ENCODE assay signal across 27 cellular contexts in the genomic region with DNA sequence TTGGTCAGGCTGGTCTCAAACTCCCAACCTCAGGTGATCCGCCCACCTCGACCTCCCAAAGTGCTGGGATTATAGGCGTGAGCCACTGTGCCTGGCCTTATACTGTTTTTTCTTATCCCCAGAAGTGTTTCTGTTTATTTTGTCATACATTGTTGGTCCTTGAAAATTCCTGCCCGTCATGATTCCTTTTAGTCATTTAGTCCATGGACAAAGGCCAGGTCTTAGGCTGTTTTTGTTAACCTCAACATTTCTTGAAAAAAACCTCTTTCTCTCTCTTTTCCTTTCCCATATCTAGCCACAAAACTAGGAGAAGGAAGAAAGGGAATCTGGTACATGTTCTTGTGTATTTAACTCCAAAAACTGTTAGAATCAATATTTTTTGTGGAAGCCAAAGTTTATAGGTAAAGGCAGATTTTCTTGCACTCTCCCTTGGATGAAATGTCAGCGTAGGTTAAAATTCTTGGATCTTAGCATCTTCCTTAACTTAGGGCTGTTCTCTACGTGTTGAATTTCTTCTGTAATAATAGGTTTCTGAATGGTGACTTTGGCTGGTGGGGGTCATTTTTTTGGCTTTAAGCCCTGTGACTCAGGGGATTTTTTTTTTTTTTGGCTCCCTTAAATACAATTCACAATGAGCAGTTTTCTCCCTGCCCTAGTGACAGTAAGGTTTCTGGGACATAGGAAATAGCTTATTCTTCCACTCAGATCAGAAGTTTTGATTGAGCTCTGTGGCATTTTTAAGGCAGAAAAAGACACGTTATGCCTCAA.
DNase-seq lines count a peak whose midpoint lies in the region; ATAC-seq and TF ChIP-seq lines count a peak whose summit lies in the region.
"Had no signal": no experiment of that assay in that cellular context is flagged by ENCODE, and none has a peak within 500 bp of the region (broad histone marks: within the 10 kb centered on the region; RNA-seq: fewer than 3 reads in every experiment).

No MANE protein-coding gene starts in this region.

- H2AFZ ChIP-seq in GM23248, result no peak overlapping the region
- H2AFZ ChIP-seq: GM23338 had no signal

- H3K36me3 ChIP-seq in GM23248 (ENCODE audit: low read depth), result no peaks in the 10 kb centered on the region
- no peaks in the 10 kb centered on the region for H3K36me3 ChIP-seq in adipocyte (ENCODE audit: control insufficient read depth, insufficient read depth, low read length, severe bottlenecking)
- H3K36me3 ChIP-seq in thoracic aorta, result no peaks in the 10 kb centered on the region
- H3K36me3 ChIP-seq: colonic mucosa, heart left ventricle, neutrophil, Peyer's patch, prostate gland, transverse colon had no signal

- H3K4me2 ChIP-seq in GM23248 (ENCODE audit: unreplicated experiment), result no peak overlapping the region
- H3K4me2 ChIP-seq: GM23338 had no signal

- H3K9ac ChIP-seq in GM23248 (no peak overlapping the region), adipocyte (ENCODE audit: low read length) (no peak overlapping the region)

- DNase-seq in GM23248, result peak; percentile 10
- DNase-seq in adipocyte (ENCODE audit: low read depth), result peak; percentile 26
- peak; percentile 4 for DNase-seq in fibroblast of peridontal ligament (ENCODE audit: extremely low read depth)
- no peak for DNase-seq in thoracic aorta (ENCODE audit: low spot score)
- no peak for DNase-seq in NCI-H524 (lab: John Stamatoyannopoulos, UW)
- DNase-seq in amygdala (lab: John Stamatoyannopoulos, UW), result no peak
- DNase-seq: activated CD4-positive, alpha-beta memory T cell treated with anti-CD3 and anti-CD28 coated beads, Interleukin-2, amount 10 ng/mL, durations not matched to agents 7 days and 5 days; activated CD8-positive, alpha-beta memory T cell treated with anti-CD3 and anti-CD28 coated beads, Interleukin-2, amount 50 U/mL, for 4 hours; activated naive CD4-positive, alpha-beta T cell treated with anti-CD3 and anti-CD28 coated beads for 36 hours; colonic mucosa; DND-41; effector CD8-positive, alpha-beta T cell; heart left ventricle; KBM-7; left ventricle myocardium superior; NCI-H1930; Peyer's patch; SHP77 treated with DMSO at 0.1 percent for 48 hours; stimulated activated CD4-positive, alpha-beta T cell treated with anti-CD3 and anti-CD28 coated beads, Interleukin-4, amount 100 ng/mL, for 24 hours; SW 1271; transverse colon had no signal

- H3K27ac ChIP-seq in GM23248, result no peak overlapping the region
- peak overlapping the region in 1 of 2 donors; percentile 37 for H3K27ac ChIP-seq in thoracic aorta
- H3K27ac ChIP-seq: colonic mucosa, epithelial cell of prostate, heart left ventricle, HL-60, neutrophil, Peyer's patch, prostate gland, transverse colon had no signal

- H3K9me3 ChIP-seq in GM23248 (ENCODE audit: low read depth) (no peaks in the 10 kb centered on the region), adipocyte (ENCODE audit: control insufficient read depth, low read length) (no peaks in the 10 kb centered on the region), thoracic aorta (no peaks in the 10 kb centered on the region)
- H3K9me3 ChIP-seq: colonic mucosa, heart left ventricle, neutrophil, Peyer's patch, prostate gland, transverse colon had no signal

- H3F3A ChIP-seq in GM23248 (ENCODE audit: insufficient read depth), result no peaks in the 10 kb centered on the region

- no peaks in the 10 kb centered on the region for H4K20me1 ChIP-seq in GM23248 (ENCODE audit: insufficient read depth)

- H3K4me3 ChIP-seq in GM23248 (no peak overlapping the region), adipocyte (ENCODE audit: low read length) (no peak overlapping the region), thoracic aorta (peak overlapping the region; percentile 28)
- H3K4me3 ChIP-seq: colonic mucosa, GM23338, heart left ventricle, Peyer's patch, prostate gland, transverse colon had no signal

- in situ Hi-C loops in GM23248 (cut with MboI), result no loop called here

- H3K9me2 ChIP-seq in GM23248 (ENCODE audit: insufficient read depth), result no peaks in the 10 kb centered on the region

- TF ChIP-seq CTCF in thoracic aorta (IDR thresholded peaks at IDR 0.05), result no peak

- H3K4me1 ChIP-seq in GM23248 (ENCODE audit: insufficient read depth) (no peaks in the 10 kb centered on the region), adipocyte (ENCODE audit: control insufficient read depth, insufficient read depth, low read length) (peaks cover 10% of the 10 kb centered on the region), thoracic aorta (ENCODE audit: control insufficient read depth in 1 of 2, low read depth in 2 of 2) (peaks cover 14 to 18% of the 10 kb centered on the region in 2 donors)
- H3K4me1 ChIP-seq: colonic mucosa had no signal

- no peaks in the 10 kb centered on the region for H3K79me2 ChIP-seq in GM23248 (ENCODE audit: insufficient read depth)

- WGBS in GM23248 (ENCODE audit: low coverage in 1 of 2, low lambda C conversion rate in 2 of 2, missing lambda C conversion rate in 2 of 2), 2 experiments, result 72 to 75% methylated on average over 7 of the region's 7 CpGs

- H3K27me3 ChIP-seq in GM23248 (replicated peaks; ENCODE audit: insufficient read depth) (no peaks in the 10 kb centered on the region), adipocyte (replicated peaks; ENCODE audit: control insufficient read depth, insufficient read depth, low read length) (no peaks in the 10 kb centered on the region), thoracic aorta (replicated peaks; ENCODE audit: insufficient read depth) (no peaks in the 10 kb centered on the region)
- H3K27me3 ChIP-seq: colonic mucosa, heart left ventricle, neutrophil, Peyer's patch, transverse colon had no signal

- ATAC-seq in thoracic aorta (ENCODE audit: insufficient number of reproducible peaks, low FRiP score, low read depth) (no peak), HG02571 (IDR thresholded peaks at IDR 0.05; ENCODE audit: unreplicated experiment) (no peak)
- ATAC-seq: GM23338 had no signal

Comparison
In these comparisons a context has a peak if more than half of its experiments do, and no peak if none do; other contexts are left out.
1. DNase-seq: peak in GM23248 (single experiment), adipocyte (single experiment) and fibroblast of peridontal ligament (single experiment); none in thoracic aorta (single experiment), NCI-H524 (0 of 2) and amygdala (0 of 56).